Comparison of ENCODE assay signal across 8 cellular contexts in genomic region chr12:124684971-124685688, GRCh38.
DNase-seq lines count a peak whose midpoint lies in the region; ATAC-seq and TF ChIP-seq lines count a peak whose summit lies in the region.

No MANE protein-coding gene starts in this region.

- no peak for TF ChIP-seq CTCF in A673 (conservative IDR thresholded peaks at IDR 0.05; ENCODE audit: low read depth, low read length)
- TF ChIP-seq CTCF in coronary artery (IDR thresholded peaks at IDR 0.05), result no peak
- no peak for TF ChIP-seq CTCF in MM.1S (IDR thresholded peaks at IDR 0.05; ENCODE audit: low read length)

- H3F3A ChIP-seq in MM.1S (ENCODE audit: insufficient read depth, low read length), result no peaks in the 10 kb centered on the region

- H3K9ac ChIP-seq in mucosa of rectum (ENCODE audit: low read depth in 1 of 2, low read length in 2 of 2), result peak overlapping the region in 1 of 2 donors; percentile 1
- H3K9ac ChIP-seq in MM.1S (ENCODE audit: low read length), result no peak overlapping the region

- H3K79me2 ChIP-seq in MM.1S (ENCODE audit: low read length), result no peaks in the 10 kb centered on the region

- H3K9me2 ChIP-seq in MM.1S (replicated peaks; ENCODE audit: insufficient read depth, low read length), result no peaks in the 10 kb centered on the region

- no peak overlapping the region for H2AFZ ChIP-seq in MM.1S (ENCODE audit: low read length)

- H3K9me3 ChIP-seq in A673 (ENCODE audit: low read depth, low read length, poor library complexity, severe bottlenecking), result no peaks in the 10 kb centered on the region
- no peaks in the 10 kb centered on the region for H3K9me3 ChIP-seq in MG63
- no peaks in the 10 kb centered on the region for H3K9me3 ChIP-seq in mucosa of rectum (ENCODE audit: control insufficient read depth in 2 of 2, low read length in 2 of 2)
- H3K9me3 ChIP-seq in MM.1S (replicated peaks; ENCODE audit: insufficient read depth, low read length), result no peaks in the 10 kb centered on the region

- ATAC-seq in GM19397 (IDR thresholded peaks at IDR 0.05; ENCODE audit: unreplicated experiment) (no peak), GM19023 (IDR thresholded peaks at IDR 0.05; ENCODE audit: unreplicated experiment) (no peak), GM21528 (IDR thresholded peaks at IDR 0.05; ENCODE audit: low FRiP score, unreplicated experiment) (no peak)

- intact Hi-C loops in A673 (cut with micrococcal nuclease; ENCODE audit: unreplicated experiment), result no loop called here

- H3K36me3 ChIP-seq in A673 (ENCODE audit: insufficient read depth, low read length, poor library complexity, severe bottlenecking) (no peaks in the 10 kb centered on the region), MG63 (no peaks in the 10 kb centered on the region), mucosa of rectum (ENCODE audit: control insufficient read depth in 2 of 2, insufficient read depth in 2 of 2, low read length in 2 of 2) (no peaks in the 10 kb centered on the region), MM.1S (replicated peaks; ENCODE audit: insufficient read depth, low read length) (no peaks in the 10 kb centered on the region)

- no peak overlapping the region for H3K4me2 ChIP-seq in MM.1S (ENCODE audit: low read depth, low read length)

- H4K20me1 ChIP-seq in MM.1S (ENCODE audit: insufficient read depth, low read length), result no peaks in the 10 kb centered on the region

- H3K4me1 ChIP-seq in A673 (ENCODE audit: insufficient read depth, low read length, poor library complexity, severe bottlenecking) (peaks cover 37% of the 10 kb centered on the region), mucosa of rectum (ENCODE audit: control insufficient read depth in 2 of 2, insufficient read depth in 2 of 2, low read length in 2 of 2) (peaks cover 10 to 18% of the 10 kb centered on the region in 2 donors), MM.1S (ENCODE audit: low read length) (no peaks in the 10 kb centered on the region)

- DNase-seq in A673 (ENCODE audit: low spot score), result no peak
- DNase-seq in MG63, result peak; percentile 64
- DNase-seq in coronary artery (ENCODE audit: low spot score), result no peak
- no peak for DNase-seq in MM.1S

- H3K4me3 ChIP-seq in A673 (ENCODE audit: low read depth, low read length, poor library complexity, severe bottlenecking) (peak overlapping the region; percentile 19), MG63 (peak overlapping the region; percentile 20), coronary artery (peak overlapping the region; percentile 58), mucosa of rectum (ENCODE audit: low read length in 2 of 2) (no peak overlapping the region), MM.1S (ENCODE audit: low read length) (no peak overlapping the region)

- H3K27ac ChIP-seq in A673 (ENCODE audit: low read depth, low read length, poor library complexity, severe bottlenecking) (peak overlapping the region; percentile 30), coronary artery (peak overlapping the region; percentile 51 to 88), mucosa of rectum (ENCODE audit: low read depth in 2 of 2, low read length in 2 of 2) (peak overlapping the region; percentile 65 to 66), MM.1S (ENCODE audit: low read length) (no peak overlapping the region)

- no peaks in the 10 kb centered on the region for H3K27me3 ChIP-seq in A673 (replicated peaks; ENCODE audit: insufficient read depth, low read depth, low read length, poor library complexity)
- H3K27me3 ChIP-seq in MG63, result no peaks in the 10 kb centered on the region
- H3K27me3 ChIP-seq in mucosa of rectum (ENCODE audit: control insufficient read depth in 2 of 2, insufficient read depth in 2 of 2, low read length in 2 of 2), result no peaks in the 10 kb centered on the region
- no peaks in the 10 kb centered on the region for H3K27me3 ChIP-seq in MM.1S (replicated peaks; ENCODE audit: insufficient read depth, low read length)

- CTCF ChIA-PET in A673 (lab: Charles Lee), result no interaction called here

- POLR2A ChIA-PET in A673 (lab: Charles Lee; ENCODE audit: low non-redundant PET), result no interaction called here

- no TSS peak for BruUV-seq in A673 (replicated peaks; lab: Mats Ljungman, UMichigan)

Comparison
In these comparisons a context has a peak if more than half of its experiments do, and no peak if none do; other contexts are left out.
1. H3K4me3 ChIP-seq: peak in A673 (single experiment), MG63 (single experiment) and coronary artery (single experiment); none in mucosa of rectum (0 of 2) and MM.1S (single experiment).